In genomic region chr6:136477548-136477947, GRCh38 we compare ENCODE assay signal across 20 cellular contexts.
DNase-seq lines count a peak whose midpoint lies in the region; ATAC-seq, FAIRE-seq and TF ChIP-seq lines count a peak whose summit lies in the region.
"Had no signal": no experiment of that assay in that cellular context is flagged by ENCODE, and none has a peak within 500 bp of the region (broad histone marks: within the 10 kb centered on the region; RNA-seq: fewer than 3 reads in every experiment).

No MANE protein-coding gene starts in this region.

- TF ChIP-seq POLR2A in K562 (conservative IDR thresholded peaks at IDR 0.05), result no peak

- H2AFZ ChIP-seq in SK-N-SH (ENCODE audit: low read depth) (no peak overlapping the region), K562 (ENCODE audit: low read depth, low read length) (no peak overlapping the region), mesenchymal stem cell (ENCODE audit: low read depth, low read length) (no peak overlapping the region)
- H2AFZ ChIP-seq: GM23248 had no signal

- TF ChIP-seq RAD21 in SK-N-SH (IDR thresholded peaks at IDR 0.05; ENCODE audit: low read length) (no peak), Ishikawa (IDR thresholded peaks at IDR 0.05; ENCODE audit: low read depth) (no peak), K562 (CRISPR knock-in tag; conservative IDR thresholded peaks at IDR 0.05 in 1 of 2, IDR thresholded peaks at IDR 0.05 in 1 of 2) (no peak)

- no TSS peak for BruUV-seq in K562 (replicated peaks; lab: Mats Ljungman, UMichigan)

- H3K9ac ChIP-seq in SK-N-SH, result no peak overlapping the region
- H3K9ac ChIP-seq in K562 (ENCODE audit: insufficient read depth in 1 of 2, low read depth in 2 of 2, low read length in 2 of 2), result no peak overlapping the region
- H3K9ac ChIP-seq in mesenchymal stem cell (ENCODE audit: low read length), result no peak overlapping the region
- H3K9ac ChIP-seq: BLaER1 treated with 17β-estradiol and CSF1 and Interleukin-3, amounts not matched to agents 10 nM and 100 nM; GM23248 had no signal

- H3K4me3 ChIP-seq in SK-N-SH (ENCODE audit: low read depth in 2 of 2, low read length in 1 of 2), result no peak overlapping the region
- H3K4me3 ChIP-seq in K562, result no peak overlapping the region
- no peak overlapping the region for H3K4me3 ChIP-seq in mesenchymal stem cell (ENCODE audit: insufficient read depth in 1 of 2, low read depth in 1 of 2, low read length in 2 of 2)
- H3K4me3 ChIP-seq: BLaER1 treated with 17β-estradiol and CSF1 and Interleukin-3, amounts not matched to agents 10 nM and 100 nM; GM23248 had no signal

- H2BK12ac ChIP-seq in mesenchymal stem cell (ENCODE audit: low read length in 2 of 2), result no peak overlapping the region

- H3K23ac ChIP-seq in mesenchymal stem cell (ENCODE audit: low read length in 2 of 2), result no peak overlapping the region

- H3K4me2 ChIP-seq in SK-N-SH, result no peak overlapping the region
- no peak overlapping the region for H3K4me2 ChIP-seq in K562 (ENCODE audit: insufficient read depth, low read length)
- H3K4me2 ChIP-seq in mesenchymal stem cell (ENCODE audit: low read length, poor library complexity, severe bottlenecking), result no peak overlapping the region
- H3K4me2 ChIP-seq: BLaER1 treated with 17β-estradiol and CSF1 and Interleukin-3, amounts not matched to agents 10 nM and 100 nM had no signal

- POLR2A ChIA-PET in SK-N-SH (lab: Yijun Ruan, JAX) (no interaction called here), K562 (lab: Yijun Ruan, JAX) (interaction anchor here (0.5 kb wide), 1 partner anchor 48 kb away, joined by 3 read pairs; no protein-coding TSS in a partner anchor)

- TF ChIP-seq EP300 in SK-N-SH (IDR thresholded peaks at IDR 0.05; ENCODE audit: borderline replicate concordance in 1 of 2, low read depth in 1 of 2, low read length in 1 of 2) (no peak), Ishikawa (IDR thresholded peaks at IDR 0.05; ENCODE audit: borderline replicate concordance) (no peak), K562 (IDR thresholded peaks at IDR 0.05; ENCODE audit: low read length) (no peak)

- ATAC-seq in SK-N-SH treated with all-trans-retinoic acid at 6 μM for 48 hours (no peak), K562 (no peak), HG02852 (IDR thresholded peaks at IDR 0.05; ENCODE audit: unreplicated experiment) (no peak), Right ventricle myocardium inferior (no peak)
- ATAC-seq: CD8-positive, alpha-beta T cell had no signal

- DNase-seq in SK-N-SH (no peak), K562 (ENCODE audit: extremely low read depth in 1 of 4, low spot score in 3 of 4) (no peak), mesenchymal stem cell (peak; percentile 2), medulla oblongata (ENCODE audit: extremely low spot score) (no peak), Right ventricle myocardium inferior (ENCODE audit: missing footprints) (no peak)
- DNase-seq: Calu3; CD8-positive, alpha-beta T cell; DMS79 treated with DMSO at 0.1 percent for 48 hours; GF-D8; GM23248; HCEC 1CT; IMR-90; KG1 had no signal

- no peaks in the 10 kb centered on the region for H3K9me2 ChIP-seq in SK-N-SH

- H2BK5ac ChIP-seq in mesenchymal stem cell (ENCODE audit: low read depth, low read length, poor library complexity, severe bottlenecking), result no peak overlapping the region

- peaks cover 0 to 6% of the 10 kb centered on the region in 2 experiments; a peak in 1 of 4 replicates for H3K4me1 ChIP-seq in SK-N-SH (ENCODE audit: control insufficient read depth in 1 of 2, insufficient read depth in 2 of 2, low read depth in 1 of 2, low read length in 1 of 2)
- no peaks in the 10 kb centered on the region for H3K4me1 ChIP-seq in K562 (replicated peaks in 1 of 2; ENCODE audit: control insufficient read depth in 2 of 2, insufficient read depth in 2 of 2, low read length in 2 of 2)
- H3K4me1 ChIP-seq in mesenchymal stem cell (ENCODE audit: control insufficient read depth, insufficient read depth, low read depth, low read length), result no peaks in the 10 kb centered on the region

- H2AK5ac ChIP-seq in mesenchymal stem cell (ENCODE audit: low read length, severe bottlenecking), result no peak overlapping the region

- FAIRE-seq in K562 (lab: Jason Lieb, UNC), result no peak
- FAIRE-seq: H54 had no signal

- no peak overlapping the region for H2BK15ac ChIP-seq in mesenchymal stem cell (ENCODE audit: low read depth, poor library complexity, severe bottlenecking)

- TF ChIP-seq CTCF in SK-N-SH (IDR thresholded peaks at IDR 0.05), result no peak
- no peak for TF ChIP-seq CTCF in K562 (IDR thresholded peaks at IDR 0.05 in 2 of 3, conservative IDR thresholded peaks at IDR 0.05 in 1 of 3; ENCODE audit: insufficient read depth in 2 of 3, low read depth in 1 of 3, low read length in 3 of 3)

- no peak overlapping the region for H3K18ac ChIP-seq in mesenchymal stem cell (ENCODE audit: low read depth in 1 of 2, low read length in 2 of 2)

- H3K27me3 ChIP-seq in SK-N-SH (ENCODE audit: insufficient read depth), result no peaks in the 10 kb centered on the region
- H3K27me3 ChIP-seq in K562 (ENCODE audit: control insufficient read depth in 2 of 2, insufficient read depth in 2 of 2, low read length in 2 of 2), result no peaks in the 10 kb centered on the region
- H3K27me3 ChIP-seq in mesenchymal stem cell (ENCODE audit: control insufficient read depth in 1 of 2, insufficient read depth in 1 of 2, low read length in 2 of 2), result no peaks in the 10 kb centered on the region
- H3K27me3 ChIP-seq: BLaER1 treated with 17β-estradiol and CSF1 and Interleukin-3, amounts not matched to agents 10 nM and 100 nM had no signal

- H3K14ac ChIP-seq in mesenchymal stem cell (ENCODE audit: low read length in 2 of 2), result no peak overlapping the region

- no peak overlapping the region for H3K4ac ChIP-seq in mesenchymal stem cell (ENCODE audit: low read depth in 1 of 2, low read length in 2 of 2)

- intact Hi-C loops in K562 (cut with micrococcal nuclease), result no loop called here
- intact Hi-C loops in Right ventricle myocardium inferior (cut with DNase I), result no loop called here

- in situ Hi-C loops in K562 (cut with MboI), result no loop called here

- CTCF ChIA-PET in SK-N-SH (lab: Yijun Ruan, JAX) (no interaction called here), K562 (lab: Yijun Ruan, JAX; ENCODE audit: low intra/inter-chr PET ratio) (no interaction called here)

- H3K9me3 ChIP-seq in SK-N-SH, result no peaks in the 10 kb centered on the region
- H3K9me3 ChIP-seq in K562 (replicated peaks; ENCODE audit: control insufficient read depth, insufficient read depth, low read depth, low read length), result no peaks in the 10 kb centered on the region
- no peaks in the 10 kb centered on the region for H3K9me3 ChIP-seq in mesenchymal stem cell (ENCODE audit: control insufficient read depth, low read length)
- H3K9me3 ChIP-seq: BLaER1 treated with 17β-estradiol and CSF1 and Interleukin-3, amounts not matched to agents 10 nM and 100 nM had no signal

- no peak overlapping the region for H4K91ac ChIP-seq in mesenchymal stem cell (ENCODE audit: low read length)

- H3K79me1 ChIP-seq in mesenchymal stem cell (replicated peaks; ENCODE audit: low read length, poor library complexity, severe bottlenecking), result no peaks in the 10 kb centered on the region

- H4K20me1 ChIP-seq in SK-N-SH (ENCODE audit: insufficient read depth) (no peaks in the 10 kb centered on the region), K562 (replicated peaks; ENCODE audit: control insufficient read depth, insufficient read depth, low read length) (no peaks in the 10 kb centered on the region)
- H4K20me1 ChIP-seq: BLaER1 treated with 17β-estradiol and CSF1 and Interleukin-3, amounts not matched to agents 10 nM and 100 nM had no signal

- H3K36me3 ChIP-seq in SK-N-SH (replicated peaks in 1 of 2; ENCODE audit: control insufficient read depth in 1 of 2, insufficient read depth in 2 of 2, low read length in 1 of 2) (no peaks in the 10 kb centered on the region), K562 (ENCODE audit: control insufficient read depth, insufficient read depth, low read length) (no peaks in the 10 kb centered on the region), mesenchymal stem cell (ENCODE audit: control insufficient read depth in 1 of 2, insufficient read depth in 2 of 2, low read depth in 1 of 2, low read length in 2 of 2) (no peaks in the 10 kb centered on the region)
- H3K36me3 ChIP-seq: BLaER1 treated with 17β-estradiol and CSF1 and Interleukin-3, amounts not matched to agents 10 nM and 100 nM had no signal

- H2BK120ac ChIP-seq in mesenchymal stem cell (ENCODE audit: low read depth, low read length), result no peak overlapping the region

- H4K8ac ChIP-seq in mesenchymal stem cell (ENCODE audit: low read length), result no peak overlapping the region

- no peaks in the 10 kb centered on the region for H3K9me1 ChIP-seq in K562 (ENCODE audit: control insufficient read depth, insufficient read depth, low read length)

- H3F3A ChIP-seq in SK-N-SH (replicated peaks; ENCODE audit: insufficient read depth), result no peaks in the 10 kb centered on the region

- H3K79me2 ChIP-seq in SK-N-SH (ENCODE audit: insufficient read depth) (no peaks in the 10 kb centered on the region), K562 (ENCODE audit: control insufficient read depth, insufficient read depth, low read length) (no peaks in the 10 kb centered on the region)

- H3K27ac ChIP-seq in SK-N-SH (ENCODE audit: low read depth in 2 of 2, low read length in 1 of 2), result no peak overlapping the region
- no peak overlapping the region for H3K27ac ChIP-seq in K562 (ENCODE audit: extremely low read depth, low read depth, low read length)
- H3K27ac ChIP-seq in mesenchymal stem cell (ENCODE audit: low read length, poor library complexity, severe bottlenecking), result no peak overlapping the region
- H3K27ac ChIP-seq: 22Rv1; BLaER1 treated with 17β-estradiol and CSF1 and Interleukin-3, amounts not matched to agents 10 nM and 100 nM; GM23248; HL-60 had no signal

TF ChIP-seq in SK-N-SH, 30 proteins besides CTCF, POLR2A, EP300 and RAD21 (continues in another document):
- TF ChIP-seq YY1 (IDR thresholded peaks at IDR 0.05; ENCODE audit: low read depth), result no peak

TF ChIP-seq in SK-N-SH treated with all-trans-retinoic acid at 6 μM for 48 hours, 23 proteins besides CTCF, POLR2A, EP300 and RAD21 (continues in another document):
- no peak for TF ChIP-seq ZNF565 (CRISPR knock-in tag; conservative IDR thresholded peaks at IDR 0.05; ENCODE audit: low read depth)

TF ChIP-seq in K562, 482 proteins besides CTCF, POLR2A, EP300 and RAD21 (continues in another document):
- no peak for TF ChIP-seq RUNX1 (IDR thresholded peaks at IDR 0.05; ENCODE audit: low read depth)
- no peak for TF ChIP-seq CHD2 (IDR thresholded peaks at IDR 0.05; ENCODE audit: low read depth, low read length)
- no peak for TF ChIP-seq ZNF217 (CRISPR knock-in tag; IDR thresholded peaks at IDR 0.05)
- TF ChIP-seq MAFF (IDR thresholded peaks at IDR 0.05; ENCODE audit: low read length), result no peak
- TF ChIP-seq DLX4 (CRISPR knock-in tag; IDR thresholded peaks at IDR 0.05), result no peak

Comparison
In these comparisons a context has a peak if more than half of its experiments do, and no peak if none do; other contexts are left out.
1. Of the 27 proteins assayed by ChIP-seq in both K562 and SK-N-SH: peak only in K562: none; only in SK-N-SH: none; in both: REST; in neither: 26.